1 cellular context compared by ENCODE assay signal in genomic region chr9:86948153-86948929, GRCh38.
TF ChIP-seq lines count a peak whose summit lies in the region.

No MANE protein-coding gene starts in this region.

TF ChIP-seq in HepG2, 621 proteins besides CTCF, POLR2A, EP300 and RAD21 (continued from another document):
- TF ChIP-seq POGK (CRISPR knock-in tag; conservative IDR thresholded peaks at IDR 0.05): no peak
- no peak for TF ChIP-seq ISX (CRISPR knock-in tag; conservative IDR thresholded peaks at IDR 0.05)
- 0 out of 2 replicates have a peak, but pooled peaks have one; percentile 84 for TF ChIP-seq U2AF2 (IDR thresholded peaks at IDR 0.05; ENCODE audit: low read depth, low read length)
- TF ChIP-seq ZNF800 (CRISPR knock-in tag; IDR thresholded peaks at IDR 0.05): 0 out of 2 replicates have a peak, but pooled peaks have one; percentile 41
- no peak for TF ChIP-seq PITX1 (CRISPR knock-in tag; IDR thresholded peaks at IDR 0.05)
- 0 out of 2 replicates have a peak, but pooled peaks have one; percentile 62 for TF ChIP-seq CBX2 (IDR thresholded peaks at IDR 0.05; ENCODE audit: low read depth, low read length)
- no peak for TF ChIP-seq CBX2 (CRISPR knock-in tag; IDR thresholded peaks at IDR 0.05; ENCODE audit: low read depth)
- peak; percentile 100 for TF ChIP-seq ZNF276 (CRISPR knock-in tag; IDR thresholded peaks at IDR 0.05; ENCODE audit: low read depth)
- TF ChIP-seq ISL2 (CRISPR knock-in tag; IDR thresholded peaks at IDR 0.05): no peak
- no peak for TF ChIP-seq SOX13 (IDR thresholded peaks at IDR 0.05)
- TF ChIP-seq SOX13 (CRISPR knock-in tag; conservative IDR thresholded peaks at IDR 0.05 in 1 of 2, IDR thresholded peaks at IDR 0.05 in 1 of 2): no peak
- 0 out of 2 replicates have a peak, but pooled peaks have one; percentile 21 for TF ChIP-seq STAG1 (CRISPR knock-in tag; IDR thresholded peaks at IDR 0.05)
- 0 out of 2 replicates have a peak, but pooled peaks have one; percentile 28 for TF ChIP-seq TFDP2 (CRISPR knock-in tag; IDR thresholded peaks at IDR 0.05)
- TF ChIP-seq HNRNPLL (IDR thresholded peaks at IDR 0.05; ENCODE audit: low read depth, low read length, poor library complexity, severe bottlenecking): peak; percentile 51
- no peak for TF ChIP-seq FOXK2 (IDR thresholded peaks at IDR 0.05)
- no peak for TF ChIP-seq ZSCAN29 (CRISPR knock-in tag; conservative IDR thresholded peaks at IDR 0.05)
- TF ChIP-seq CCAR2 (optimal IDR thresholded peaks at IDR 0.05; ENCODE audit: low read depth, low read length): no peak
- TF ChIP-seq PRDM15 (CRISPR knock-in tag; IDR thresholded peaks at IDR 0.05): no peak
- TF ChIP-seq SCMH1 (CRISPR knock-in tag; IDR thresholded peaks at IDR 0.05; ENCODE audit: borderline replicate concordance): no peak
- TF ChIP-seq ZFY (CRISPR knock-in tag; IDR thresholded peaks at IDR 0.05): peak; percentile 47; the same call in 1 of the 2 replicates
- no peak for TF ChIP-seq ZNF580 (CRISPR knock-in tag; IDR thresholded peaks at IDR 0.05; ENCODE audit: borderline replicate concordance, low read depth)
- TF ChIP-seq XRCC5 (optimal IDR thresholded peaks at IDR 0.05; ENCODE audit: low read length): peak; percentile 42
- no peak for TF ChIP-seq REST (IDR thresholded peaks at IDR 0.05; ENCODE audit: borderline replicate concordance in 1 of 2, low read depth in 1 of 2, low read length in 2 of 2)
